27 cellular contexts compared by ENCODE assay signal in genomic region chr3:15744176-15744575, GRCh38.
"Had no signal": no experiment of that assay in that cellular context is flagged by ENCODE, and none has a peak within 500 bp of the region (broad histone marks: within the 10 kb centered on the region; RNA-seq: fewer than 3 reads in every experiment).

No MANE protein-coding gene starts in this region.

- H3K4me3 ChIP-seq: body of pancreas, breast epithelium, Peyer's patch had no signal

- H3K27ac Mint-ChIP-seq: activated CD4-positive, alpha-beta T cell treated with anti-CD3 and anti-CD28 coated beads, Interleukin-2, amount 10 ng/mL, durations not matched to agents 7 days and 5 days; activated CD8-positive, alpha-beta T cell treated with anti-CD3 and anti-CD28 coated beads, Interleukin-2, amount 10 ng/mL, durations not matched to agents 7 days and 5 days; activated naive CD8-positive, alpha-beta T cell treated with anti-CD3 and anti-CD28 coated beads, Interleukin-2, amount 10 ng/mL, durations not matched to agents 7 days and 5 days; activated T-cell treated with anti-CD3 and anti-CD28 coated beads, Interleukin-2, amount 50 U/mL, for 24 hours; T-cell; WTC11 had no signal

- H3K4me1 Mint-ChIP-seq: WTC11 had no signal

- H3K4me1 ChIP-seq: body of pancreas, breast epithelium, Peyer's patch had no signal

- H3K27ac ChIP-seq: body of pancreas, breast epithelium, Peyer's patch, RWPE1 had no signal

- DNase-seq: activated CD4-positive, alpha-beta T cell treated with anti-CD3 and anti-CD28 coated beads for 36 hours; activated CD4-positive, alpha-beta T cell treated with anti-CD3 and anti-CD28 coated beads, Interleukin-2, amount 10 ng/mL, durations not matched to agents 7 days and 5 days; activated CD4-positive, alpha-beta T cell treated with anti-CD3 and anti-CD28 coated beads, Interleukin-2, amount 50 U/mL, for 48 hours; activated CD8-positive, alpha-beta T cell treated with anti-CD3 and anti-CD28 coated beads, Interleukin-2, amount 10 ng/mL, durations not matched to agents 7 days and 5 days; activated gamma-delta T cell; activated naive CD4-positive, alpha-beta T cell treated with Interleukin-2 at 50 U/mL for 16 hours; activated naive CD8-positive, alpha-beta T cell treated with anti-CD3 and anti-CD28 coated beads, Interleukin-2, amount 10 ng/mL, durations not matched to agents 7 days and 5 days; activated T-cell treated with anti-CD3 and anti-CD28 coated beads, Interleukin-2, amount 50 U/mL, for 24 hours; body of pancreas; Karpas-422; KBM-7; NCI-H1105; NCI-H1417 treated with DMSO at 0.1 percent for 48 hours; NCI-H187 treated with DMSO at 0.1 percent for 48 hours; NCI-H2081; NCI-H345; NCI-H524 treated with DMSO at 0.1 percent for 48 hours; PC-3; Peyer's patch; SIG-M5; T-cell had no signal

- H3K9me3 ChIP-seq: body of pancreas had no signal

- H3K27me3 Mint-ChIP-seq: activated CD4-positive, alpha-beta T cell treated with anti-CD3 and anti-CD28 coated beads for 36 hours; activated CD4-positive, alpha-beta T cell treated with anti-CD3 and anti-CD28 coated beads, Interleukin-2, amount 10 ng/mL, durations not matched to agents 7 days and 5 days; activated naive CD4-positive, alpha-beta T cell treated with anti-CD3 and anti-CD28 coated beads, Interleukin-2, amount 50 U/mL, for 24 hours; activated naive CD8-positive, alpha-beta T cell treated with anti-CD3 and anti-CD28 coated beads, Interleukin-2, amount 10 ng/mL, durations not matched to agents 7 days and 5 days; activated T-cell treated with anti-CD3 and anti-CD28 coated beads, Interleukin-2, amount 50 U/mL, for 24 hours; T-cell had no signal

- H3K4me3 Mint-ChIP-seq: activated CD4-positive, alpha-beta T cell treated with anti-CD3 and anti-CD28 coated beads for 36 hours; activated CD4-positive, alpha-beta T cell treated with anti-CD3 and anti-CD28 coated beads, Interleukin-2, amount 10 ng/mL, durations not matched to agents 7 days and 5 days; activated CD8-positive, alpha-beta T cell treated with anti-CD3 and anti-CD28 coated beads, Interleukin-2, amount 10 ng/mL, durations not matched to agents 7 days and 5 days; activated naive CD4-positive, alpha-beta T cell treated with anti-CD3 and anti-CD28 coated beads, Interleukin-2, amount 50 U/mL, for 24 hours; activated naive CD8-positive, alpha-beta T cell treated with anti-CD3 and anti-CD28 coated beads, Interleukin-2, amount 10 ng/mL, durations not matched to agents 7 days and 5 days; activated T-cell treated with anti-CD3 and anti-CD28 coated beads, Interleukin-2, amount 50 U/mL, for 24 hours; T-cell; WTC11 had no signal

- ATAC-seq: activated CD4-positive, alpha-beta T cell treated with anti-CD3 and anti-CD28 coated beads for 36 hours; activated CD4-positive, CD25-positive, alpha-beta regulatory T cell treated with anti-CD3 and anti-CD28 coated beads, Interleukin-2, amount 50 U/mL, for 24 hours; activated CD8-positive, alpha-beta T cell treated with anti-CD3 and anti-CD28 coated beads, Interleukin-2, amount 10 ng/mL, durations not matched to agents 7 days and 5 days; body of pancreas; PC-3; Right ventricle myocardium inferior; T-cell; WTC11 had no signal

- H3K27me3 ChIP-seq: body of pancreas, breast epithelium, Peyer's patch had no signal

- H3K36me3 ChIP-seq: breast epithelium, Peyer's patch had no signal
